26 cellular contexts compared by ENCODE assay signal in the genomic region with DNA sequence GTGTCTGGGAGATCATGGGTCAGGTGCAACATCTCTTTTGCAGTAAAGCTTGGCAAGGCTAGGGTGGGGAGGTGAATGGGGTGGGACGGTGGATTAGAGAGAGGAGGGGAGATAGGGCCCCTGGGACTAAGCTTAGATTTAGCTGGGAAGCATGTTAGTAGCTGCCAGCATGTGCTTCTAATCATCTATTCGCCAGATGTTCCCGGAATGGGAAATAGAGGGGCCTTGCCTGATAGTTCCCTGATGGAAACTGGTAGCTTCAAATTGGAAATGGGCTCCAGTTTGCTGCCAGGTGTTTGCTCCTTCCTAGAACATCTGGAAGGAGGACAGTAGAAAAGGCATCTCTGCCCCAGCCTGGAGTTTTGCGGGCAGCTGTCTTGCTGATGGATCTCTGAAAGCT.
A peak's percentile ranks its signal among the peaks of the same experiment; 100 is the strongest.
DNase-seq lines count a peak whose midpoint lies in the region; ATAC-seq and TF ChIP-seq lines count a peak whose summit lies in the region.
"Had no signal": no experiment of that assay in that cellular context is flagged by ENCODE, and none has a peak within 500 bp of the region (broad histone marks: within the 10 kb centered on the region; RNA-seq: fewer than 3 reads in every experiment).

No MANE protein-coding gene starts in this region.

- H3K4me1 ChIP-seq in PC-3 (ENCODE audit: insufficient read depth, low read length) (peaks cover 20% of the 10 kb centered on the region), endodermal cell (ENCODE audit: control insufficient read depth, insufficient read depth, low read length) (peaks cover 15% of the 10 kb centered on the region), esophagus muscularis mucosa (peaks cover 23 to 31% (median 25%) of the 10 kb centered on the region in 4 donors), mesendoderm (ENCODE audit: control insufficient read depth, low read depth, low read length) (peaks cover 14% of the 10 kb centered on the region)

- no peak overlapping the region for H2AK5ac ChIP-seq in mesendoderm (ENCODE audit: low read length)

- H3K9me2 ChIP-seq in PC-3 (replicated peaks; ENCODE audit: low read length) = no peaks in the 10 kb centered on the region

- H2BK120ac ChIP-seq in mesendoderm (ENCODE audit: low read depth, low read length) = no peak overlapping the region

- peak overlapping the region; percentile 74 for H3K27ac ChIP-seq in PC-3 (ENCODE audit: low read length)
- no peak overlapping the region for H3K27ac ChIP-seq in endodermal cell (ENCODE audit: low read depth, low read length)
- H3K27ac ChIP-seq in esophagus muscularis mucosa (replicated peaks in 1 of 4) = no peak overlapping the region
- H3K27ac ChIP-seq in mesendoderm (ENCODE audit: low read depth, low read length) = no peak overlapping the region
- H3K27ac ChIP-seq: 22Rv1; BLaER1 treated with 17β-estradiol and CSF1 and Interleukin-3, amounts not matched to agents 10 nM and 100 nM; HL-60; SK-N-MC had no signal

- H3K4me3 ChIP-seq in PC-3 (ENCODE audit: low read length) (no peak overlapping the region), endodermal cell (ENCODE audit: low read length) (no peak overlapping the region), esophagus muscularis mucosa (no peak overlapping the region), mesendoderm (ENCODE audit: low read length) (no peak overlapping the region)
- H3K4me3 ChIP-seq: BLaER1 treated with 17β-estradiol and CSF1 and Interleukin-3, amounts not matched to agents 10 nM and 100 nM; GM23338; HAP-1; K562; SK-N-MC had no signal

- H3K36me3 ChIP-seq in PC-3 (ENCODE audit: low read depth, low read length) (no peaks in the 10 kb centered on the region), endodermal cell (ENCODE audit: control insufficient read depth, insufficient read depth, low read length) (no peaks in the 10 kb centered on the region), esophagus muscularis mucosa (no peaks in the 10 kb centered on the region), mesendoderm (ENCODE audit: control insufficient read depth, insufficient read depth, low read length) (no peaks in the 10 kb centered on the region)
- H3K36me3 ChIP-seq: HAP-1 had no signal

- no peaks in the 10 kb centered on the region for H3K36me3 Mint-ChIP-seq in endodermal cell (ENCODE audit: low read depth)

- ATAC-seq in PC-3 (no peak), GM18867 (IDR thresholded peaks at IDR 0.05; ENCODE audit: unreplicated experiment) (no peak)
- ATAC-seq: GM23338, HepG2, K562 had no signal

- H4K8ac ChIP-seq in mesendoderm (ENCODE audit: low read depth, low read length) = no peak overlapping the region

- TF ChIP-seq CTCF in PC-3 (conservative IDR thresholded peaks at IDR 0.05; ENCODE audit: low read depth, low read length) (no peak), endodermal cell (conservative IDR thresholded peaks at IDR 0.05) (no peak), esophagus muscularis mucosa (IDR thresholded peaks at IDR 0.05) (no peak)

- no peaks in the 10 kb centered on the region for H4K20me1 ChIP-seq in PC-3 (ENCODE audit: low read length)

- CTCF ChIA-PET in PC-3 (lab: Charles Lee) = interaction anchor here (0.7 kb wide), 1 partner anchor 1799 kb away, joined by 3 read pairs; no protein-coding TSS in a partner anchor

- H3K9me3 Mint-ChIP-seq in endodermal cell = no peaks in the 10 kb centered on the region
- H3K9me3 Mint-ChIP-seq: CD4-positive, alpha-beta memory T cell; GM23338 had no signal

- H3K27me3 ChIP-seq in PC-3 (ENCODE audit: low read length) (no peaks in the 10 kb centered on the region), endodermal cell (ENCODE audit: control insufficient read depth, insufficient read depth, low read length, poor library complexity, severe bottlenecking) (no peaks in the 10 kb centered on the region), esophagus muscularis mucosa (no peaks in the 10 kb centered on the region), mesendoderm (ENCODE audit: insufficient read depth, low read length, poor library complexity) (no peaks in the 10 kb centered on the region)
- H3K27me3 ChIP-seq: BLaER1 treated with 17β-estradiol and CSF1 and Interleukin-3, amounts not matched to agents 10 nM and 100 nM had no signal

- DNase-seq in DMS 273 (lab: John Stamatoyannopoulos, UW; ENCODE audit: unreplicated experiment) = peak; percentile 31
- DNase-seq in DMS 273 treated with DMSO at 0.1 percent for 48 hours (lab: John Stamatoyannopoulos, UW) = no peak
- no peak for DNase-seq in PC-3
- DNase-seq in endodermal cell = no peak
- DNase-seq in esophagus muscularis mucosa (ENCODE audit: extremely low spot score) = no peak
- no peak for DNase-seq in mesendoderm
- no peak for DNase-seq in NCI-H2171 treated with DMSO at 0.1 percent for 48 hours (lab: John Stamatoyannopoulos, UW)
- DNase-seq: ACHN; Calu3; CD4-positive, alpha-beta memory T cell; MM.1S; NCI-H1048; NCI-H1436; NCI-H2029; NCI-H226; NCI-H510A treated with DMSO at 0.1 percent for 48 hours; SHP77 had no signal

- WGBS in endodermal cell (ENCODE audit: insufficient coverage in 1 of 2, insufficient read length in 1 of 2), 2 experiments = 88 to 100% methylated on average over 4 of the region's 4 CpGs
- WGBS in esophagus muscularis mucosa = 89% methylated on average over 4 of the region's 4 CpGs
- WGBS in mesendoderm (ENCODE audit: extremely low coverage, insufficient coverage, low lambda C conversion rate) = no CpG with 5 or more reads among the region's 4 CpGs

- no peak overlapping the region for H4K5ac ChIP-seq in mesendoderm (ENCODE audit: low read length)

- no peak overlapping the region for H2BK15ac ChIP-seq in mesendoderm (replicated peaks; ENCODE audit: low read depth)

- H3K9me3 ChIP-seq in PC-3 (ENCODE audit: low read length) (no peaks in the 10 kb centered on the region), endodermal cell (ENCODE audit: control insufficient read depth, low read length) (no peaks in the 10 kb centered on the region), esophagus muscularis mucosa (no peaks in the 10 kb centered on the region)
- H3K9me3 ChIP-seq: HAP-1 had no signal

- no peak overlapping the region for H3K18ac ChIP-seq in mesendoderm (ENCODE audit: low read length)

- no peaks in the 10 kb centered on the region for H3F3A ChIP-seq in PC-3 (ENCODE audit: low read length, unreplicated experiment)

- H3K56ac ChIP-seq in mesendoderm (ENCODE audit: low read length) = no peak overlapping the region

- H3K79me2 ChIP-seq in PC-3 (ENCODE audit: low read length) (no peaks in the 10 kb centered on the region), mesendoderm (ENCODE audit: control insufficient read depth, insufficient read depth, low read length) (no peaks in the 10 kb centered on the region)

- H3K4me2 ChIP-seq in PC-3 (ENCODE audit: low read length) (no peak overlapping the region), mesendoderm (ENCODE audit: low read length) (no peak overlapping the region)
- H3K4me2 ChIP-seq: BLaER1 treated with 17β-estradiol and CSF1 and Interleukin-3, amounts not matched to agents 10 nM and 100 nM; GM23338 had no signal

- peak overlapping the region; percentile 53 for H3K27ac Mint-ChIP-seq in endodermal cell
- H3K27ac Mint-ChIP-seq: GM23338 had no signal

- TF ChIP-seq EP300 in esophagus muscularis mucosa (IDR thresholded peaks at IDR 0.05) = no peak

- no peak for TF ChIP-seq POLR2A in esophagus muscularis mucosa (IDR thresholded peaks at IDR 0.05; ENCODE audit: low read depth)

- peaks cover 68% of the 10 kb centered on the region for H3K4me1 Mint-ChIP-seq in endodermal cell

- BruUV-seq in PC-3 (replicated peaks; lab: Mats Ljungman, UMichigan) = no TSS peak

- no peak overlapping the region for H3K4me3 Mint-ChIP-seq in endodermal cell
- H3K4me3 Mint-ChIP-seq: GM23338 had no signal

- POLR2A ChIA-PET in PC-3 (lab: Charles Lee; ENCODE audit: unreplicated experiment) = interaction anchor here (0.6 kb wide), 1 partner anchor 202 kb away, joined by 4 read pairs; no protein-coding TSS in a partner anchor

- no peak overlapping the region for H2AFZ ChIP-seq in PC-3 (ENCODE audit: low read length)
- H2AFZ ChIP-seq: GM23338 had no signal

- H2BK5ac ChIP-seq in mesendoderm (ENCODE audit: low read length) = no peak overlapping the region

- no peaks in the 10 kb centered on the region for H3K27me3 Mint-ChIP-seq in endodermal cell (ENCODE audit: insufficient read depth)
- H3K27me3 Mint-ChIP-seq: CD4-positive, alpha-beta memory T cell had no signal

- no peak overlapping the region for H3K4ac ChIP-seq in mesendoderm (ENCODE audit: low read depth, low read length)

- H3K79me1 ChIP-seq in mesendoderm (ENCODE audit: low read length) = no peaks in the 10 kb centered on the region

- intact Hi-C loops in PC-3 (cut with micrococcal nuclease) = no loop called here
- intact Hi-C loops in esophagus muscularis mucosa (cut with DNase I) = no loop called here

- H3K23ac ChIP-seq in mesendoderm (ENCODE audit: low read length) = no peak overlapping the region

- H3K9ac ChIP-seq in PC-3 (ENCODE audit: low read length) (peak overlapping the region; percentile 25; the same call in 1 of the 2 replicates), endodermal cell (ENCODE audit: extremely low read depth, low read length, poor library complexity, severe bottlenecking) (no peak overlapping the region), mesendoderm (ENCODE audit: low read length) (no peak overlapping the region)
- H3K9ac ChIP-seq: BLaER1 treated with 17β-estradiol and CSF1 and Interleukin-3, amounts not matched to agents 10 nM and 100 nM had no signal
